In the genomic region with DNA sequence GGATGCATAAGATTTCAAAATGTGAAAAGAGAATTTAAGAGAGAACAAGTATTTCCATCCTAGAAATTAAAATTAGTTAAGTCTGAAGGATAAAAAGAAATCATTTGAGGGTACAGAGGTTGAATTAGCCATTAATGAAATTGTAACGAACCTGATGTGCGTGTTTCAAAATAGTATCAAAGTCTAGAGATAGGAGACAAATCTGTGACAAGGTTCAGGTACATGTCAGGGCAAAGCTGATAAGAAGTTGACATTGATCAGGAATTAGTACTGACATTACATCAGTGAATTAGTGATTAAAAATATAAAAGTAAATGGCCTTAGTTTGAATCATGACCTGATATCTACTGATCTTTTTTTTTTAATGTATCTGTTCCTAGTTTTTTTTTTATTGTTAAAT, we compare ENCODE assay signal across 29 cellular contexts.
"Had no signal": no experiment of that assay in that cellular context is flagged by ENCODE, and none has a peak within 500 bp of the region (broad histone marks: within the 10 kb centered on the region; RNA-seq: fewer than 3 reads in every experiment).

No MANE protein-coding gene starts in this region.

- ATAC-seq: activated CD4-positive, alpha-beta T cell treated with anti-CD3 and anti-CD28 coated beads for 36 hours; activated CD8-positive, alpha-beta memory T cell treated with anti-CD3 and anti-CD28 coated beads, Interleukin-2, amount 10 ng/mL, durations not matched to agents 7 days and 5 days; activated CD8-positive, alpha-beta T cell treated with anti-CD3 and anti-CD28 coated beads, Interleukin-2, amount 10 ng/mL, durations not matched to agents 7 days and 5 days; activated naive CD8-positive, alpha-beta T cell treated with anti-CD3 and anti-CD28 coated beads, Interleukin-2, amount 50 U/mL, for 24 hours; esophagus mucosa; gastrocnemius medialis had no signal

- DNase-seq: activated CD4-positive, alpha-beta memory T cell treated with anti-CD3 and anti-CD28 coated beads for 36 hours; activated CD4-positive, alpha-beta T cell treated with anti-CD3 and anti-CD28 coated beads for 36 hours; activated CD4-positive, alpha-beta T cell treated with anti-CD3 and anti-CD28 coated beads, Interleukin-2, amount 10 ng/mL, durations not matched to agents 24 days and 14 days; activated CD4-positive, CD25-positive, alpha-beta regulatory T cell; activated CD4-positive, CD25-positive, alpha-beta regulatory T cell treated with anti-CD3 and anti-CD28 coated beads, Interleukin-2, amount 50 U/mL, for 72 hours; activated CD8-positive, alpha-beta memory T cell treated with anti-CD3 and anti-CD28 coated beads, Interleukin-2, amount 10 ng/mL, durations not matched to agents 7 days and 5 days; activated CD8-positive, alpha-beta memory T cell treated with anti-CD3 and anti-CD28 coated beads, Interleukin-2, amount 50 U/mL, for 4 hours; activated CD8-positive, alpha-beta T cell treated with anti-CD3 and anti-CD28 coated beads, Interleukin-2, amount 10 ng/mL, durations not matched to agents 7 days and 5 days; activated effector memory CD4-positive, alpha-beta T cell treated with anti-CD3 and anti-CD28 coated beads, Interleukin-2, amount 50 U/mL, for 16 hours; activated naive CD4-positive, alpha-beta T cell treated with anti-CD3 and anti-CD28 coated beads for 36 hours; activated naive CD8-positive, alpha-beta T cell treated with anti-CD3 and anti-CD28 coated beads for 36 hours; activated naive CD8-positive, alpha-beta T cell treated with anti-CD3 and anti-CD28 coated beads, Interleukin-2, amount 50 U/mL, for 24 hours; activated T-cell treated with anti-CD3 and anti-CD28 coated beads, Interleukin-2, amount 50 U/mL, for 1 hour; activated T-cell treated with anti-CD3 and anti-CD28 coated beads, Interleukin-2, amount 50 U/mL, for 48 hours; adrenal gland; amygdala; aorta; central memory CD4-positive, alpha-beta T cell; cerebellar nuclear complex; colonic mucosa; effector memory CD4-positive, alpha-beta T cell; endodermal cell; foreskin fibroblast; gastrocnemius medialis; glutamatergic neuron; T-helper 2 cell had no signal

- H3K9me3 ChIP-seq: breast epithelium, colonic mucosa, gastrocnemius medialis had no signal

- H3K4me1 ChIP-seq: adrenal gland, breast epithelium, colonic mucosa, gastrocnemius medialis had no signal

- H3K36me3 ChIP-seq: adrenal gland, breast epithelium, cardiac muscle cell, colonic mucosa, gastrocnemius medialis had no signal

- H3K4me3 ChIP-seq: adrenal gland, breast epithelium, cardiac muscle cell, colonic mucosa, gastrocnemius medialis had no signal

- H3K27me3 ChIP-seq: adrenal gland, breast epithelium, cardiac muscle cell, colonic mucosa, gastrocnemius medialis had no signal

- H3K27ac ChIP-seq: adrenal gland, breast epithelium, cardiac muscle cell, colonic mucosa, gastrocnemius medialis had no signal
